ENCODE assay signal across 7 cellular contexts in the genomic region with DNA sequence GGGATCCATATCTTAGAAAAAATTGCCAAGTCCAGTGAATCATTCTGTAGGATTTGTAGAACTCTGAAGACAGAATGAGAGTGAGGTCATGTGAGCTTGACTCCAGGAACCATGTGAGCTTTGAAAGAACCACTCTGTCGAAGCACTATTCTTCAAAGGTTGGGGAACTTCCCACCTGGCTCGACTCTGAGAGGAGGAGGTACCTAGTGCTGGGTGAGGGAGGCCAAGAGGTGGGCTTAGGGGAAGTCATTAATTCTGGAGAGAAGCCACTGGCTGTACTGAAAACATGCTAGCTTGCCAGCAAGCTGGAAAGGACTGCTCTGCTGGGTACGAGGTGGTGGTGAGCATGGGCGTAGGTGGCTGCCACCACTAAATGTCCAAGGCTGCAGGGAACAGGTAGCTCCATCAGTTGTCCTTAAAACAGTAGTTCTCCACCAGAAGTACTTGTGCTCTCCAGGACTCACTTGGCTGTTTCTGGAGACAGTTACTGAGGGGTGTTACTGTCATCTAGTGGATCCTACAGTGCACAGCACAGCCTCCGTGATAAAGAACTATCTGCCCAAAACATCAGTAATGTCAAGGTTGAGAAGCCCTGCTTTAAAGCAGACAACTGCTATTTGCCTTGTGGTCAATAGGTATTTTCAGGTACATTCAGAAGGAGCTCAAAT. TPM values are rescaled to one million over a fixed set of nuclear protein-coding genes. Genes with fewer than 3 reads are reported as not detected.
DNase-seq lines count a peak whose midpoint lies in the region; ATAC-seq and TF ChIP-seq lines count a peak whose summit lies in the region.

No MANE protein-coding gene starts in this region.

- peaks cover 33% of the 10 kb centered on the region for H3K9me3 Mint-ChIP-seq in mesothelial cell of epicardium

- 48% methylated on average over 5 of the region's 5 CpGs for WGBS in thyroid gland, 2 donors

- H3K4me3 Mint-ChIP-seq in mesothelial cell of epicardium = no peak overlapping the region

- no peak overlapping the region for H3K27ac ChIP-seq in left ventricle myocardium inferior (replicated peaks)
- H3K27ac ChIP-seq in thyroid gland = no peak overlapping the region

- H3K4me3 ChIP-seq in WI38 (ENCODE audit: low read depth, low read length) = no peak overlapping the region
- no peak overlapping the region for H3K4me3 ChIP-seq in left ventricle myocardium inferior
- no peak overlapping the region for H3K4me3 ChIP-seq in thyroid gland (replicated peaks in 1 of 3)

- no peak overlapping the region for H3K27ac Mint-ChIP-seq in mesothelial cell of epicardium

- H3K4me1 ChIP-seq in left ventricle myocardium inferior (no peaks in the 10 kb centered on the region), thyroid gland (no peaks in the 10 kb centered on the region)

- DNase-seq in GM10266 (ENCODE audit: extremely low spot score) = peak; percentile 69
- DNase-seq in left ventricle myocardium inferior = no peak
- DNase-seq in thyroid gland = peak; percentile 23 to 24
- DNase-seq in GF-D8 (lab: John Stamatoyannopoulos, UW) = no peak
- no peak for DNase-seq in mesothelial cell of epicardium (ENCODE audit: low spot score in 2 of 2, unreplicated experiment in 2 of 2)

- ATAC-seq in HG03442 (IDR thresholded peaks at IDR 0.05; ENCODE audit: unreplicated experiment) = peak; percentile 72

- peaks cover 68% of the 10 kb centered on the region for H3K36me3 Mint-ChIP-seq in mesothelial cell of epicardium

- H3K27me3 ChIP-seq in left ventricle myocardium inferior (ENCODE audit: low read depth) (no peaks in the 10 kb centered on the region), thyroid gland (no peaks in the 10 kb centered on the region)

- no peak for TF ChIP-seq POLR2A in thyroid gland (IDR thresholded peaks at IDR 0.05)

- no peaks in the 10 kb centered on the region for H3K4me1 Mint-ChIP-seq in mesothelial cell of epicardium

- H3K9me3 ChIP-seq in left ventricle myocardium inferior (replicated peaks) = peaks cover 15% of the 10 kb centered on the region
- no peaks in the 10 kb centered on the region for H3K9me3 ChIP-seq in thyroid gland

- peak; percentile 69 for TF ChIP-seq CTCF in GM10266 (IDR thresholded peaks at IDR 0.05; ENCODE audit: control insufficient read depth, insufficient read depth, low read depth, missing control alignments)
- TF ChIP-seq CTCF in WI38 (IDR thresholded peaks at IDR 0.05; ENCODE audit: low read depth, low read length) = peak; percentile 11; the same call in 1 of the 2 replicates
- peak; percentile 58 for TF ChIP-seq CTCF in left ventricle myocardium inferior (IDR thresholded peaks at IDR 0.05; ENCODE audit: borderline replicate concordance)
- TF ChIP-seq CTCF in thyroid gland (IDR thresholded peaks at IDR 0.05) = peak in 4 of 6 experiments; percentile 59 to 74 (median 64)
- no peak for TF ChIP-seq CTCF in mesothelial cell of epicardium (IDR thresholded peaks at IDR 0.05; ENCODE audit: unreplicated experiment)

- peaks cover 36% of the 10 kb centered on the region for H3K36me3 ChIP-seq in left ventricle myocardium inferior
- H3K36me3 ChIP-seq in thyroid gland = peaks cover 21 to 24% of the 10 kb centered on the region in 2 donors

- no peaks in the 10 kb centered on the region for H3K27me3 Mint-ChIP-seq in mesothelial cell of epicardium (ENCODE audit: low read depth)

- intact Hi-C loops in left ventricle myocardium inferior (cut with micrococcal nuclease) = no loop called here
- intact Hi-C loops in thyroid gland (cut with DNase I) = no loop called here

RNA-seq across cellular contexts. Expression of gene SYNJ2, which starts 34.7 kb away (rescaled TPM):
- total RNA-seq in left ventricle myocardium inferior = 12.3 TPM
- 10 to 100 TPM; 11.3 to 22.7 (median 13.5) TPM for total RNA-seq in thyroid gland
- 39.6 to 42.7 TPM (median 41.0 TPM) in 3 replicates for total RNA-seq in mesothelial cell of epicardium

Comparison
In these comparisons a context has a peak if more than half of its experiments do, and no peak if none do; other contexts are left out.
1. DNase-seq: peak in GM10266 (single experiment) and thyroid gland (2 of 2); none in left ventricle myocardium inferior (single experiment), GF-D8 (single experiment) and mesothelial cell of epicardium (0 of 2).